In genomic region chr9:137457406-137458193, GRCh38 we compare ENCODE assay signal across 9 cellular contexts. TPM values are rescaled to one million over a fixed set of nuclear protein-coding genes. Genes with fewer than 3 reads are reported as not detected.
DNase-seq lines count a peak whose midpoint lies in the region; ATAC-seq and TF ChIP-seq lines count a peak whose summit lies in the region.
"Had no signal": no experiment of that assay in that cellular context is flagged by ENCODE, and none has a peak within 500 bp of the region (broad histone marks: within the 10 kb centered on the region; RNA-seq: fewer than 3 reads in every experiment).

No MANE protein-coding gene starts in this region.

- no peaks in the 10 kb centered on the region for H3K9me3 Mint-ChIP-seq in brain

- TF ChIP-seq POLR2A in uterus (IDR thresholded peaks at IDR 0.05): no peak

- 95 to 96% methylated on average over 43 to 44 of the region's 44 CpGs for WGBS in heart right ventricle, 2 donors

- H3K27ac Mint-ChIP-seq in brain: peak overlapping the region in 3 of 5 experiments; percentile 66 to 93 (median 72)

- no peaks in the 10 kb centered on the region for H3K27me3 Mint-ChIP-seq in brain

- TF ChIP-seq CTCF in heart right ventricle (IDR thresholded peaks at IDR 0.05) (no peak), brain (conservative IDR thresholded peaks at IDR 0.05) (no peak), lower lobe of right lung (IDR thresholded peaks at IDR 0.05) (no peak), uterus (IDR thresholded peaks at IDR 0.05) (no peak)

- peaks cover 0 to 11% (median 0%) of the 10 kb centered on the region in 7 donors for H3K27me3 ChIP-seq in heart right ventricle
- no peaks in the 10 kb centered on the region for H3K27me3 ChIP-seq in lower lobe of right lung (ENCODE audit: low read depth)
- no peaks in the 10 kb centered on the region for H3K27me3 ChIP-seq in uterus

- H3K36me3 ChIP-seq in heart right ventricle: peaks cover 0 to 32% (median 0%) of the 10 kb centered on the region in 9 donors
- H3K36me3 ChIP-seq in lower lobe of right lung: no peaks in the 10 kb centered on the region
- H3K36me3 ChIP-seq in uterus: no peaks in the 10 kb centered on the region

- intact Hi-C loops in Right ventricle myocardium inferior (cut with DNase I) (no loop called here), heart right ventricle (cut with DNase I) (loop anchor here in 2 of 10 donors (5.0 to 10.0 kb wide), 2 partner anchors 35 to 147 kb away; partner anchors contain the start of genes ARRDC1 (in 1 of the 2), EXD3 (in 1 of the 2) and NOXA1 (in 1 of the 2)), lower lobe of right lung (cut with DNase I) (no loop called here), uterus (cut with DNase I; ENCODE audit: low total_unique reads) (no loop called here)

- H3K4me3 Mint-ChIP-seq in brain: peak overlapping the region in 4 of 5 experiments; percentile 41 to 77 (median 60)

- peaks cover 19 to 55% (median 30%) of the 10 kb centered on the region in 9 donors for H3K4me1 ChIP-seq in heart right ventricle
- peaks cover 34% of the 10 kb centered on the region for H3K4me1 ChIP-seq in lower lobe of right lung
- peaks cover 0 to 26% of the 10 kb centered on the region in 2 donors for H3K4me1 ChIP-seq in uterus

- H3K9me3 ChIP-seq in heart right ventricle (no peaks in the 10 kb centered on the region), lower lobe of right lung (no peaks in the 10 kb centered on the region), uterus (no peaks in the 10 kb centered on the region)

- peak overlapping the region in 2 of 10 donors; percentile 60 to 81 for H3K4me3 ChIP-seq in heart right ventricle
- no peak overlapping the region for H3K4me3 ChIP-seq in lower lobe of right lung
- no peak overlapping the region for H3K4me3 ChIP-seq in uterus

- DNase-seq in Right ventricle myocardium inferior (ENCODE audit: missing footprints) (peak; percentile 68), heart right ventricle (no peak), lower lobe of right lung (peak; percentile 48), uterus (peak; percentile 17 to 20), mucosa of gallbladder (ENCODE audit: low spot score) (no peak), GM19240 (ENCODE audit: insufficient read length, low spot score) (no peak)
- DNase-seq: effector memory CD4-positive, alpha-beta T cell had no signal

- H3K36me3 Mint-ChIP-seq in brain: peaks cover 9% of the 10 kb centered on the region

- peak overlapping the region in 1 of 10 donors; percentile 65 for H3K27ac ChIP-seq in heart right ventricle
- no peak overlapping the region for H3K27ac ChIP-seq in lower lobe of right lung
- peak overlapping the region in 1 of 2 donors; percentile 68 for H3K27ac ChIP-seq in uterus

- ATAC-seq in Right ventricle myocardium inferior: no peak
- ATAC-seq in heart right ventricle: no peak
- no peak for ATAC-seq in lower lobe of right lung
- no peak for ATAC-seq in GM19395 (IDR thresholded peaks at IDR 0.05; ENCODE audit: unreplicated experiment)

- peaks cover 29% of the 10 kb centered on the region for H3K4me1 Mint-ChIP-seq in brain

RNA-seq across cellular contexts. Expression of gene NSMF, which starts 1.5 kb away (rescaled TPM):
- total RNA-seq in Right ventricle myocardium inferior (11.5 TPM), heart right ventricle (10 to 100 TPM in 4 of 10 donors, 1 to 10 TPM in 6; 5.3 to 17.0 (median 9.0) TPM), lower lobe of right lung (20.7 TPM), uterus (10 to 100 TPM; 17.4 to 40.7 (median 32.1) TPM), mucosa of gallbladder (69.6 TPM)
- polyA plus RNA-seq in heart right ventricle (10 to 100 TPM; 18.3 to 29.3 TPM), brain (ENCODE audit: insufficient read depth, low read depth, low replicate concordance) (145 TPM)

RNA-seq across cellular contexts. Expression of gene ENTPD8, which starts 16.4 kb away (rescaled TPM):
- total RNA-seq in Right ventricle myocardium inferior (not detected), heart right ventricle (not detected), lower lobe of right lung (0.15 TPM), uterus (under 1 TPM in 1 of 4 donors, not detected in 3; 0.21 TPM), mucosa of gallbladder (27.9 TPM)
- polyA plus RNA-seq in heart right ventricle (under 1 TPM; 0.03 to 0.15 TPM), brain (ENCODE audit: insufficient read depth, low read depth, low replicate concordance) (0.15 TPM)

RNA-seq across cellular contexts. Expression of gene NOXA1, which starts 34.4 kb away (rescaled TPM):
- 2.2 TPM for total RNA-seq in Right ventricle myocardium inferior
- total RNA-seq in heart right ventricle: 1 to 10 TPM; 2.5 to 5.3 (median 3.0) TPM
- 10 to 100 TPM in 1 of 2 donors, under 1 TPM in 1; 0.62 to 10.6 TPM for polyA plus RNA-seq in heart right ventricle
- 7.3 TPM for polyA plus RNA-seq in brain (ENCODE audit: insufficient read depth, low read depth, low replicate concordance)
- 6.9 TPM for total RNA-seq in lower lobe of right lung
- 10 to 100 TPM in 1 of 4 donors, 1 to 10 TPM in 2, under 1 TPM in 1; 0.29 to 13.3 (median 3.4) TPM for total RNA-seq in uterus
- total RNA-seq in mucosa of gallbladder: 36.7 TPM

RNA-seq across cellular contexts. Expression of gene EXD3, which starts 34.6 kb away (rescaled TPM):
- total RNA-seq in Right ventricle myocardium inferior (6.8 TPM), heart right ventricle (10 to 100 TPM in 3 of 10 donors, 1 to 10 TPM in 7; 7.8 to 14.0 (median 9.2) TPM), lower lobe of right lung (25.2 TPM), uterus (10 to 100 TPM; 11.8 to 49.0 (median 31.5) TPM), mucosa of gallbladder (47.6 TPM)
- polyA plus RNA-seq in heart right ventricle (10 to 100 TPM in 1 of 2 donors, 1 to 10 TPM in 1; 5.8 to 33.0 TPM), brain (ENCODE audit: insufficient read depth, low read depth, low replicate concordance) (12.0 TPM)

Comparison
In these comparisons a context has a peak if more than half of its experiments do, and no peak if none do; other contexts are left out.
1. DNase-seq: peak in Right ventricle myocardium inferior (single experiment), lower lobe of right lung (single experiment) and uterus (2 of 2); none in heart right ventricle (0 of 2), mucosa of gallbladder (single experiment) and GM19240 (single experiment).
2. RNA of gene ENTPD8, which starts 16.4 kb away (total RNA-seq): 27.9 TPM in mucosa of gallbladder (single experiment); 0.15 TPM in lower lobe of right lung (single experiment), not detected in Right ventricle myocardium inferior (single experiment), not detected in heart right ventricle and 0.21 TPM in uterus; every median in the first group is over 10 times any median in the second.